Comparison of ENCODE assay signal across 8 cellular contexts in genomic region chr4:78612398-78613005, GRCh38.
A peak's percentile ranks its signal among the peaks of the same experiment; 100 is the strongest.
DNase-seq lines count a peak whose midpoint lies in the region; TF ChIP-seq lines count a peak whose summit lies in the region.

No MANE protein-coding gene starts in this region.

- DNase-seq in Ammon's horn (ENCODE audit: low spot score) (peak; percentile 75), GM13977 (ENCODE audit: low spot score) (no peak), LNCaP clone FGC (ENCODE audit: low read depth) (peak; percentile 31), astrocyte of the cerebellum (ENCODE audit: low read depth) (peak; percentile 55), iPS-NIHi11 (ENCODE audit: low spot score) (peak; percentile 23), tibial nerve (ENCODE audit: low spot score in 2 of 2) (peak in 1 of 2 donors; percentile 46), GM19240 (ENCODE audit: insufficient read length, low spot score) (no peak)
- DNase-seq in stimulated activated naive CD4-positive, alpha-beta T cell treated with Interleukin-2 at 50 U/mL for 16 hours (lab: John Stamatoyannopoulos, UW) = no peak

- H3K36me3 ChIP-seq in tibial nerve = no peaks in the 10 kb centered on the region

- H3K27ac ChIP-seq in tibial nerve = no peak overlapping the region

- no peaks in the 10 kb centered on the region for H3K9me3 ChIP-seq in tibial nerve

- peak; percentile 51 for TF ChIP-seq CTCF in GM13977 (IDR thresholded peaks at IDR 0.05; ENCODE audit: extremely low read depth, insufficient read depth, missing control alignments)
- peak; percentile 58 for TF ChIP-seq CTCF in LNCaP clone FGC (IDR thresholded peaks at IDR 0.05; ENCODE audit: control insufficient read depth, extremely low read depth, insufficient read depth)
- peak; percentile 68 for TF ChIP-seq CTCF in astrocyte of the cerebellum (IDR thresholded peaks at IDR 0.05; ENCODE audit: low read depth, low read length, missing control alignments)
- peak; percentile 50 to 80 (median 65) for TF ChIP-seq CTCF in tibial nerve (IDR thresholded peaks at IDR 0.05)

- peaks cover 0 to 16% (median 8%) of the 10 kb centered on the region in 4 donors for H3K4me1 ChIP-seq in tibial nerve

- H3K27me3 ChIP-seq in tibial nerve = no peaks in the 10 kb centered on the region

- no peak for TF ChIP-seq EP300 in tibial nerve (IDR thresholded peaks at IDR 0.05)

- 53 to 57% methylated on average over 3 of the region's 3 CpGs for WGBS in tibial nerve, 2 donors

- no peak for TF ChIP-seq POLR2A in tibial nerve (IDR thresholded peaks at IDR 0.05)

- in situ Hi-C loops in GM13977 (cut with MboI; ENCODE audit: low pct_unique_long_range_greater_than_20kb, low sequenced_read_pairs, unreplicated experiment) (no loop called here), astrocyte of the cerebellum (cut with HindIII; ENCODE audit: low sequenced_read_pairs) (no loop called here)

- H3K4me3 ChIP-seq in LNCaP clone FGC (ENCODE audit: low read depth, low read length) (no peak overlapping the region), astrocyte of the cerebellum (ENCODE audit: low read depth, low read length) (no peak overlapping the region), tibial nerve (no peak overlapping the region)

Comparison
In these comparisons a context has a peak if more than half of its experiments do, and no peak if none do; other contexts are left out.
1. DNase-seq: peak in Ammon's horn (single experiment), LNCaP clone FGC (single experiment), astrocyte of the cerebellum (single experiment) and iPS-NIHi11 (single experiment); none in GM13977 (single experiment), GM19240 (single experiment) and stimulated activated naive CD4-positive, alpha-beta T cell treated with Interleukin-2 at 50 U/mL for 16 hours (single experiment).
2. Peak in every context shown above with its lines, with median percentiles within 50 percentile points of each other: CTCF ChIP-seq.